In the genomic region with DNA sequence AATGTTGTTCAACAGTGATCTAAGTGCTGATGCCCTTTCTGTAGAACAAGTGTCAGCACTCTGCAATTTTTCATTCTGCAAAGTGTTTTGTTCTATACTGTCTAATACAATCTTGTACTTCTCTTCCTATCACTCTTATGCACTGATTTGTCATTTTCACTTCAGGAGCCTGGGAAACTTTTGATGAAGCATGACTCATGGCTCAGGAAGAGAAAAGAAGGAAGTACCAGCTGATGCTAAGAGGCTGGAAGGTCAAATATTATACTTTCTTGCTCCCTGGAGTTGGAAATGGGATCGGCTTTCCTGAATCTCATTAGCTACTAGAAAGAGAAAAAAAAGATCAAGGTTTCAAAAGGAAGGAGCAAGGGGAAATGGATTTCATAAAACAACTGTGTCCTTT, we compare ENCODE assay signal across 20 cellular contexts. TPM values are rescaled to one million over a fixed set of nuclear protein-coding genes. Genes with fewer than 3 reads are reported as not detected.
DNase-seq lines count a peak whose midpoint lies in the region; TF ChIP-seq lines count a peak whose summit lies in the region.
"Had no signal": no experiment of that assay in that cellular context is flagged by ENCODE, and none has a peak within 500 bp of the region (broad histone marks: within the 10 kb centered on the region; RNA-seq: fewer than 3 reads in every experiment).

No MANE protein-coding gene starts in this region.

- no peaks in the 10 kb centered on the region for H3K79me2 ChIP-seq in ACC112 (ENCODE audit: control insufficient read depth, insufficient read depth, low read length, unreplicated experiment)

- no peaks in the 10 kb centered on the region for H3K36me3 ChIP-seq in ACC112 (ENCODE audit: insufficient read depth, low read length)
- H3K36me3 ChIP-seq: upper lobe of left lung had no signal

- TF ChIP-seq CTCF in foreskin fibroblast (IDR thresholded peaks at IDR 0.05; ENCODE audit: low read depth, low read length): no peak

- H3K4me1 ChIP-seq in ACC112 (ENCODE audit: control insufficient read depth, insufficient read depth, low read length, unreplicated experiment): peaks cover 10% of the 10 kb centered on the region
- H3K4me1 ChIP-seq: upper lobe of left lung had no signal

- H3K4me3 ChIP-seq in ACC112 (ENCODE audit: low read depth, low read length): no peak overlapping the region
- no peak overlapping the region for H3K4me3 ChIP-seq in foreskin fibroblast (ENCODE audit: low read depth in 1 of 2, low read length in 2 of 2)
- H3K4me3 ChIP-seq: mucosa of descending colon, skin epidermis, upper lobe of left lung had no signal

- H2AFZ ChIP-seq in ACC112 (ENCODE audit: low read length, unreplicated experiment): no peak overlapping the region

- DNase-seq in HT1080 (ENCODE audit: low read depth): peak; percentile 90
- peak; percentile 27 for DNase-seq in astrocyte of the hippocampus (ENCODE audit: low read depth, low spot score)
- peak; percentile 56 to 76 for DNase-seq in foreskin fibroblast
- DNase-seq in mesenteric fat pad (ENCODE audit: low spot score): no peak
- no peak for DNase-seq in HuH-7 (ENCODE audit: low spot score)
- DNase-seq in UCSD-AML1 (lab: John Stamatoyannopoulos, UW; ENCODE audit: unreplicated experiment): no peak
- no peak for DNase-seq in DMS114 treated with DMSO at 0.1 percent for 48 hours (lab: John Stamatoyannopoulos, UW; ENCODE audit: unreplicated experiment)
- DNase-seq: activated CD4-positive, alpha-beta T cell treated with anti-CD3 and anti-CD28 coated beads, Interleukin-2, amount 10 ng/mL, durations not matched to agents 7 days and 5 days; activated T-cell treated with anti-CD3 and anti-CD28 coated beads, Interleukin-2, amount 50 U/mL, for 24 hours; CD4-positive, alpha-beta memory T cell; kidney; mucosa of descending colon; NCI-H1105 treated with DMSO at 0.1 percent for 48 hours; NCI-H2227 treated with DMSO at 0.1 percent for 48 hours; SHP77 treated with DMSO at 0.1 percent for 48 hours; stimulated activated naive B cell treated with anti-CD40 and anti-IgM and Interleukin-4, amounts not matched to agents 10 μg/mL and 1 μg/mL and 100 μg/mL, for 72 hours; upper lobe of left lung had no signal

- H3K27ac ChIP-seq in ACC112 (ENCODE audit: low read depth, low read length): peak overlapping the region; percentile 14; the same call in 1 of the 2 replicates
- H3K27ac ChIP-seq: skin epidermis, upper lobe of left lung had no signal

- no peaks in the 10 kb centered on the region for H3K27me3 ChIP-seq in ACC112 (ENCODE audit: insufficient read depth, low read length)
- H3K27me3 ChIP-seq: upper lobe of left lung had no signal

RNA-seq across cellular contexts. Expression of a gene that starts 45.8 kb away (rescaled TPM):
- total RNA-seq in HT1080 (2014; rRNA removed; shearing (Covaris generic)): 21.6 and 22.3 TPM in 2 replicates
- 5.4 and 7.6 TPM in 2 replicates for polyA plus RNA-seq in HT1080 (2015; cell fraction: cytosol; rRNA removed)
- polyA plus RNA-seq in HT1080 (2015; cell fraction: nucleus; rRNA removed): 10.0 and 13.6 TPM in 2 replicates
- total RNA-seq in mesenteric fat pad: 10.1 TPM
- total RNA-seq: G401 had no signal
- polyA plus RNA-seq: CD4-positive, alpha-beta memory T cell had no signal

Comparison
In these comparisons a context has a peak if more than half of its experiments do, and no peak if none do; other contexts are left out.
1. DNase-seq: peak in HT1080 (single experiment), astrocyte of the hippocampus (single experiment) and foreskin fibroblast (2 of 2); none in mesenteric fat pad (single experiment), HuH-7 (single experiment), UCSD-AML1 (single experiment) and DMS114 treated with DMSO at 0.1 percent for 48 hours (single experiment).